ENCODE assay signal across 19 cellular contexts in the genomic region with DNA sequence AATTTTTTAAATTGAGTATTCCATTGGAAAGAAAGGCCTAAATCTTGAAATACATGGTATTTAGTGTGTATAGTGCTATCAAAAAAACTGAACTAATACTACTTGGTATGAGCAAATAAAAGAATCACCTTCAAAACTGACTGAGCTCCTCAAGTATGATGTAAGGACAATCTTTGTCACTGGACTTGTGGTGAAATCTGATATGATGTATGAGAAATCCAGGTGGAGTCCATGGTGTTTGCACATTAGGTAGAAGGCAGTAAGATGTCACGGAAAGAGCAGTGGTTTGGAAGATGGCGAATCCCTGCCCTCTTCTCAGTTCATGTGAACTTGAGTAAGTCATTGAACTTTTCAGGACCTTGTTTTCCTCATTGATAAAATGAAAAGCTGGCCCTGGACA.
"Had no signal": no experiment of that assay in that cellular context is flagged by ENCODE, and none has a peak within 500 bp of the region (broad histone marks: within the 10 kb centered on the region; RNA-seq: fewer than 3 reads in every experiment).

No MANE protein-coding gene starts in this region.

- FAIRE-seq: colon, small intestine had no signal

- H3K79me2 ChIP-seq: hepatocyte had no signal

- H3K36me3 ChIP-seq: neutrophil, upper lobe of left lung, uterus had no signal

- H3K27me3 ChIP-seq: hepatocyte, neutrophil, upper lobe of left lung, uterus had no signal

- H2AFZ ChIP-seq: hepatocyte had no signal

- H3K4me3 ChIP-seq: hepatocyte, lung, upper lobe of left lung, uterus had no signal

- H3K27ac Mint-ChIP-seq: dendritic cell treated with granulocyte-macrophage colony-stimulating factor and Interleukin-4, amounts not matched to agents 40 ng/mL and 50 ng/mL, for 4 days; effector memory CD8-positive, alpha-beta T cell; naive thymus-derived CD4-positive, alpha-beta T cell had no signal

- H3K27ac ChIP-seq: hepatocyte, neutrophil, upper lobe of left lung, uterus had no signal

- H3K4me3 Mint-ChIP-seq: dendritic cell treated with granulocyte-macrophage colony-stimulating factor and Interleukin-4, amounts not matched to agents 40 ng/mL and 50 ng/mL, for 4 days; effector memory CD8-positive, alpha-beta T cell; naive thymus-derived CD4-positive, alpha-beta T cell had no signal

- H3K9me3 Mint-ChIP-seq: dendritic cell treated with granulocyte-macrophage colony-stimulating factor and Interleukin-4, amounts not matched to agents 40 ng/mL and 50 ng/mL, for 4 days; effector memory CD8-positive, alpha-beta T cell had no signal

- H3K27me3 Mint-ChIP-seq: dendritic cell treated with granulocyte-macrophage colony-stimulating factor and Interleukin-4, amounts not matched to agents 40 ng/mL and 50 ng/mL, for 4 days; effector memory CD8-positive, alpha-beta T cell had no signal

- H3K4me1 ChIP-seq: upper lobe of left lung, uterus had no signal

- H3K9me3 ChIP-seq: neutrophil, upper lobe of left lung, uterus had no signal

- ATAC-seq: effector memory CD8-positive, alpha-beta T cell; left colon; left ventricle myocardium superior; naive thymus-derived CD4-positive, alpha-beta T cell had no signal

- H3K36me3 Mint-ChIP-seq: naive thymus-derived CD4-positive, alpha-beta T cell had no signal

- DNase-seq: effector memory CD8-positive, alpha-beta T cell; erythroblast; foreskin melanocyte; head of caudate nucleus; left colon; left ventricle myocardium superior; mesendoderm; naive thymus-derived CD4-positive, alpha-beta T cell; posterior cingulate gyrus; small intestine; stimulated activated CD4-positive, alpha-beta T cell treated with anti-CD3 and anti-CD28 coated beads, Interleukin-2, amount 100 ng/mL, for 48 hours; stimulated activated naive CD4-positive, alpha-beta T cell treated with Interleukin-2 at 50 U/mL for 16 hours; upper lobe of left lung; uterus had no signal

- H3K4me2 ChIP-seq: hepatocyte had no signal
